Comparison of ENCODE assay signal across 9 cellular contexts in the genomic region with DNA sequence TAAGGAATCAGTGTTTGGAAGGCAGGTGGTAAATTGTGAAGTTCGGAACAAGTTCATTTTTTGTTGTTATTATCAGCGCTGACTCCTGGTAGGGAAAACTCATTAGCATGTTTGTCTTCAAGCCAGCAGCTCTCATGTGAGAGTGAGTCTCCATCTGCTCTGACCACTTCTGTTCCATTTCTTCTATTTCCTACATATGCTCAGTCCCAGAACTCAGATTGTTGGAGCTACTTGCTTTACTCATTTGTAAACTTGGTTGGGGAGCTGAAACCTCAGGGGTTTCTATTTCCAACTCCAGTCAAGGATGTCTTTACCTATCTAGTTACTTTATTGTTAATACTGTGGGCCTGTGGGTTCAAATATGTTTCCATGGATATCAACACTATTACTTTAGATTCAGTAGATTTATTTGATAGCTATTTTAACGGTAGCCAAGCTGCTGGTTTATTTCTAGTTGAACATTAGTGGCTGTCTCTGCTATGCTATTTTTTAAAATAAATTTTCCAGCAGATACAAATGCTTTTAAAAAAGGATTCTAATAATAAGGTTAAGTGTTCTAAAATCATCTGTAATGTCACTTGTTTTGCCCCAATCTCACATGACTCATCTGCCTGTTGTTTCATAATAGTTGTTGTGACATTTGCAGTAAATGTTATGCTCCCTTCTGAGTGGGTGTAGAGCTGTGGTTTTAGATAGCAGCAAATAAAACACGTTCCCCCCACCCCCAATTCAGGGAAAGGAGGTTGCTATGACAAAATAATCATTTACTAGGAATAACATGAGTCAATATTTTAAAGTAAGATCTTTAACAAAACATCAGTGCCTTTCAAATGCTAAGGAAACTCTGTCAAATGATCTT.
DNase-seq lines count a peak whose midpoint lies in the region; ATAC-seq and TF ChIP-seq lines count a peak whose summit lies in the region.
"Had no signal": no experiment of that assay in that cellular context is flagged by ENCODE, and none has a peak within 500 bp of the region (broad histone marks: within the 10 kb centered on the region; RNA-seq: fewer than 3 reads in every experiment).

No MANE protein-coding gene starts in this region.

- no peak overlapping the region for H3K4me3 ChIP-seq in GM23338
- H3K4me3 ChIP-seq in fibroblast of the aortic adventitia (ENCODE audit: low read depth, low read length), result no peak overlapping the region
- H3K4me3 ChIP-seq in skin epidermis, result no peak overlapping the region

- H3K27ac Mint-ChIP-seq in GM23338, result peak overlapping the region; percentile 30; the same call in 1 of the 2 replicates

- TF ChIP-seq CTCF in GM23338 (conservative IDR thresholded peaks at IDR 0.05; ENCODE audit: low read depth in 2 of 2), result no peak
- TF ChIP-seq CTCF in fibroblast of the aortic adventitia (IDR thresholded peaks at IDR 0.05; ENCODE audit: insufficient read depth, low read length), result no peak

- no peaks in the 10 kb centered on the region for H3K9me2 ChIP-seq in GM23338 (ENCODE audit: insufficient read depth)

- DNase-seq in GM23338 (ENCODE audit: low spot score), result no peak
- DNase-seq in SK-MEL-5 (ENCODE audit: low read depth, low spot score), result peak; percentile 56
- DNase-seq in fibroblast of the aortic adventitia (ENCODE audit: low read depth), result peak; percentile 49
- DNase-seq in NCI-H748 (lab: John Stamatoyannopoulos, UW; ENCODE audit: unreplicated experiment), result no peak
- no peak for DNase-seq in KG1 (lab: John Stamatoyannopoulos, UW)
- DNase-seq: WERI-Rb-1 had no signal

- no peaks in the 10 kb centered on the region for H3K36me3 ChIP-seq in GM23338 (ENCODE audit: insufficient read depth)
- H3K36me3 ChIP-seq: WERI-Rb-1 had no signal

- no peaks in the 10 kb centered on the region for H3K9me3 Mint-ChIP-seq in GM23338

- H3K4me1 Mint-ChIP-seq in GM23338, result peaks cover 8% of the 10 kb centered on the region; the same call in 2 of the 3 replicates

- H3K4me1 ChIP-seq in GM23338 (ENCODE audit: insufficient read depth), result no peaks in the 10 kb centered on the region

- H4K20me1 ChIP-seq in GM23338 (replicated peaks; ENCODE audit: insufficient read depth), result no peaks in the 10 kb centered on the region

- no peak overlapping the region for H3K4me2 ChIP-seq in GM23338

- no peaks in the 10 kb centered on the region for H3F3A ChIP-seq in GM23338 (replicated peaks; ENCODE audit: low read depth)

- ATAC-seq in GM23338, result no peak
- ATAC-seq in HG02970 (IDR thresholded peaks at IDR 0.05; ENCODE audit: low FRiP score, unreplicated experiment), result no peak
- no peak for ATAC-seq in HG03342 (IDR thresholded peaks at IDR 0.05; ENCODE audit: unreplicated experiment)

- no peaks in the 10 kb centered on the region for H3K27me3 Mint-ChIP-seq in GM23338 (ENCODE audit: insufficient read depth, low read depth, poor library complexity)

- H3K36me3 Mint-ChIP-seq in GM23338 (ENCODE audit: low read depth), result no peaks in the 10 kb centered on the region

- in situ Hi-C loops in SK-MEL-5 (cut with HindIII; ENCODE audit: low pct_unique_long_range_greater_than_20kb, low sequenced_read_pairs), result no loop called here

- H3K4me3 Mint-ChIP-seq in GM23338, result no peak overlapping the region

- H2AFZ ChIP-seq in GM23338, result no peak overlapping the region

- H3K27ac ChIP-seq in GM23338 (ENCODE audit: low read depth), result no peak overlapping the region
- H3K27ac ChIP-seq in skin epidermis, result peak overlapping the region in 18 of 21 experiments; percentile 14 to 87 (median 65)
- H3K27ac ChIP-seq: WERI-Rb-1 had no signal

- H3K79me2 ChIP-seq in GM23338 (replicated peaks; ENCODE audit: insufficient read depth), result no peaks in the 10 kb centered on the region

- no peaks in the 10 kb centered on the region for H3K27me3 ChIP-seq in GM23338 (ENCODE audit: insufficient read depth)

TF ChIP-seq in GM23338, 12 proteins besides CTCF, POLR2A, EP300 and RAD21 (continues in another document):
- TF ChIP-seq EZH2 (IDR thresholded peaks at IDR 0.05; ENCODE audit: low read depth, unreplicated experiment), result no peak
- TF ChIP-seq STAT1 (IDR thresholded peaks at IDR 0.05; ENCODE audit: unreplicated experiment), result no peak
- TF ChIP-seq JUNB (IDR thresholded peaks at IDR 0.05; ENCODE audit: unreplicated experiment), result no peak
- TF ChIP-seq NANOG (IDR thresholded peaks at IDR 0.05; ENCODE audit: borderline replicate concordance), result no peak
- TF ChIP-seq EZH2phosphoT487 (IDR thresholded peaks at IDR 0.05; ENCODE audit: unreplicated experiment), result no peak
- TF ChIP-seq CREB1 (CRISPR knock-in tag; IDR thresholded peaks at IDR 0.05; ENCODE audit: low read depth), result no peak
- TF ChIP-seq ETS1 (IDR thresholded peaks at IDR 0.05), result no peak
- no peak for TF ChIP-seq ZNF331 (CRISPR knock-in tag; IDR thresholded peaks at IDR 0.05; ENCODE audit: low read depth)
- TF ChIP-seq, protein P1, sequence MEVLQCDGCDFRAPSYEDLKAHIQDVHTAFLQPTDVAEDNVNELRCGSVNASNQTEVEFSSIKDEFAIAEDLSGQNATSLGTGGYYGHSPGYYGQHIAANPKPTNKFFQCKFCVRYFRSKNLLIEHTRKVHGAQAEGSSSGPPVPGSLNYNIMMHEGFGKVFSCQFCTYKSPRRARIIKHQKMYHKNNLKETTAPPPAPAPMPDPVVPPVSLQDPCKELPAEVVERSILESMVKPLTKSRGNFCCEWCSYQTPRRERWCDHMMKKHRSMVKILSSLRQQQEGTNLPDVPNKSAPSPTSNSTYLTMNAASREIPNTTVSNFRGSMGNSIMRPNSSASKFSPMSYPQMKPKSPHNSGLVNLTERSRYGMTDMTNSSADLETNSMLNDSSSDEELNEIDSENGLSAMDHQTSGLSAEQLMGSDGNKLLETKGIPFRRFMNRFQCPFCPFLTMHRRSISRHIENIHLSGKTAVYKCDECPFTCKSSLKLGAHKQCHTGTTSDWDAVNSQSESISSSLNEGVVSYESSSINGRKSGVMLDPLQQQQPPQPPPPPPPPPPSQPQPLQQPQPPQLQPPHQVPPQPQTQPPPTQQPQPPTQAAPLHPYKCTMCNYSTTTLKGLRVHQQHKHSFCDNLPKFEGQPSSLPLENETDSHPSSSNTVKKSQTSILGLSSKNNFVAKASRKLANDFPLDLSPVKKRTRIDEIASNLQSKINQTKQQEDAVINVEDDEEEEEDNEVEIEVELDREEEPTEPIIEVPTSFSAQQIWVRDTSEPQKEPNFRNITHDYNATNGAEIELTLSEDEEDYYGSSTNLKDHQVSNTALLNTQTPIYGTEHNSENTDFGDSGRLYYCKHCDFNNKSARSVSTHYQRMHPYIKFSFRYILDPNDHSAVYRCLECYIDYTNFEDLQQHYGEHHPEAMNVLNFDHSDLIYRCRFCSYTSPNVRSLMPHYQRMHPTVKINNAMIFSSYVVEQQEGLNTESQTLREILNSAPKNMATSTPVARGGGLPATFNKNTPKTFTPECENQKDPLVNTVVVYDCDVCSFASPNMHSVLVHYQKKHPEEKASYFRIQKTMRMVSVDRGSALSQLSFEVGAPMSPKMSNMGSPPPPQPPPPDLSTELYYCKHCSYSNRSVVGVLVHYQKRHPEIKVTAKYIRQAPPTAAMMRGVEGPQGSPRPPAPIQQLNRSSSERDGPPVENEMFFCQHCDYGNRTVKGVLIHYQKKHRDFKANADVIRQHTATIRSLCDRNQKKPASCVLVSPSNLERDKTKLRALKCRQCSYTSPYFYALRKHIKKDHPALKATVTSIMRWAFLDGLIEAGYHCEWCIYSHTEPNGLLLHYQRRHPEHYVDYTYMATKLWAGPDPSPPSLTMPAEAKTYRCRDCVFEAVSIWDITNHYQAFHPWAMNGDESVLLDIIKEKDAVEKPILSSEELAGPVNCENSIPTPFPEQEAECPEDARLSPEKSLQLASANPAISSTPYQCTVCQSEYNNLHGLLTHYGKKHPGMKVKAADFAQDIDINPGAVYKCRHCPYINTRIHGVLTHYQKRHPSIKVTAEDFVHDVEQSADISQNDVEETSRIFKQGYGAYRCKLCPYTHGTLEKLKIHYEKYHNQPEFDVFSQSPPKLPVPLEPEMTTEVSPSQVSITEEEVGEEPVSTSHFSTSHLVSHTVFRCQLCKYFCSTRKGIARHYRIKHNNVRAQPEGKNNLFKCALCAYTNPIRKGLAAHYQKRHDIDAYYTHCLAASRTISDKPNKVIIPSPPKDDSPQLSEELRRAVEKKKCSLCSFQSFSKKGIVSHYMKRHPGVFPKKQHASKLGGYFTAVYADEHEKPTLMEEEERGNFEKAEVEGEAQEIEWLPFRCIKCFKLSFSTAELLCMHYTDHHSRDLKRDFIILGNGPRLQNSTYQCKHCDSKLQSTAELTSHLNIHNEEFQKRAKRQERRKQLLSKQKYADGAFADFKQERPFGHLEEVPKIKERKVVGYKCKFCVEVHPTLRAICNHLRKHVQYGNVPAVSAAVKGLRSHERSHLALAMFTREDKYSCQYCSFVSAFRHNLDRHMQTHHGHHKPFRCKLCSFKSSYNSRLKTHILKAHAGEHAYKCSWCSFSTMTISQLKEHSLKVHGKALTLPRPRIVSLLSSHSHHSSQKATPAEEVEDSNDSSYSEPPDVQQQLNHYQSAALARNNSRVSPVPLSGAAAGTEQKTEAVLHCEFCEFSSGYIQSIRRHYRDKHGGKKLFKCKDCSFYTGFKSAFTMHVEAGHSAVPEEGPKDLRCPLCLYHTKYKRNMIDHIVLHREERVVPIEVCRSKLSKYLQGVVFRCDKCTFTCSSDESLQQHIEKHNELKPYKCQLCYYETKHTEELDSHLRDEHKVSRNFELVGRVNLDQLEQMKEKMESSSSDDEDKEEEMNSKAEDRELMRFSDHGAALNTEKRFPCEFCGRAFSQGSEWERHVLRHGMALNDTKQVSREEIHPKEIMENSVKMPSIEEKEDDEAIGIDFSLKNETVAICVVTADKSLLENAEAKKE (CRISPR knock-in tag; IDR thresholded peaks at IDR 0.05), result no peak

Comparison
In these comparisons a context has a peak if more than half of its experiments do, and no peak if none do; other contexts are left out.
1. DNase-seq: peak in SK-MEL-5 (single experiment) and fibroblast of the aortic adventitia (single experiment); none in GM23338 (single experiment), NCI-H748 (single experiment) and KG1 (single experiment).